8 cellular contexts compared by ENCODE assay signal in genomic region chr10:69061305-69062161, GRCh38. TPM values are rescaled to one million over a fixed set of nuclear protein-coding genes. Genes with fewer than 3 reads are reported as not detected.
A peak's percentile ranks its signal among the peaks of the same experiment; 100 is the strongest.
DNase-seq lines count a peak whose midpoint lies in the region; ATAC-seq, FAIRE-seq and TF ChIP-seq lines count a peak whose summit lies in the region.

No MANE protein-coding gene starts in this region.

- H3K4me3 Mint-ChIP-seq in IgD-negative memory B cell (peak overlapping the region; percentile 57 to 94 (median 80)), H9 (no peak overlapping the region)
- peak overlapping the region; percentile 62 for H3K4me3 Mint-ChIP-seq in activated CD4-positive, alpha-beta T cell treated with anti-CD3 and anti-CD28 coated beads, Interleukin-2, amount 10 ng/mL, durations not matched to agents 7 days and 5 days
- peak overlapping the region; percentile 76 for H3K4me3 Mint-ChIP-seq in natural killer cell treated with Interleukin-12 subunit alpha and Interleukin-12 subunit beta and Interleukin-15 and Interleukin-18, amount 100 ng/mL, for 72 hours

- H4K91ac ChIP-seq in H9 (ENCODE audit: insufficient read length, low read depth, low read length): no peak overlapping the region

- no peak overlapping the region for H4K8ac ChIP-seq in H9 (replicated peaks; ENCODE audit: insufficient read length, low read depth, low read length)

- H3K4me1 ChIP-seq in BLaER1 treated with 17β-estradiol and CSF1 and Interleukin-3, amounts not matched to agents 10 nM and 100 nM: peaks cover 69 to 98% (median 97%) of the 10 kb centered on the region in 10 experiments
- H3K4me1 ChIP-seq in H9 (ENCODE audit: insufficient read depth, low read length): no peaks in the 10 kb centered on the region

- no peaks in the 10 kb centered on the region for H3K9me3 ChIP-seq in BLaER1 treated with 17β-estradiol and CSF1 and Interleukin-3, amounts not matched to agents 10 nM and 100 nM (replicated peaks in 1 of 11)
- no peaks in the 10 kb centered on the region for H3K9me3 ChIP-seq in H9 (ENCODE audit: control insufficient read depth, low read depth, low read length)

- no peak for FAIRE-seq in D721Med (lab: Jason Lieb, UNC)

- H2BK12ac ChIP-seq in H9 (ENCODE audit: insufficient read length, low read depth, low read length): no peak overlapping the region

- no peak overlapping the region for H2BK15ac ChIP-seq in H9 (ENCODE audit: low read depth, low read length)

- H3K27ac Mint-ChIP-seq in IgD-negative memory B cell: peak overlapping the region in 2 of 3 donors; percentile 36 to 50
- H3K27ac Mint-ChIP-seq in activated CD4-positive, alpha-beta T cell treated with anti-CD3 and anti-CD28 coated beads, Interleukin-2, amount 10 ng/mL, durations not matched to agents 7 days and 5 days: peak overlapping the region; percentile 81
- H3K27ac Mint-ChIP-seq in natural killer cell treated with Interleukin-12 subunit alpha and Interleukin-12 subunit beta and Interleukin-15 and Interleukin-18, amount 100 ng/mL, for 72 hours: peak overlapping the region; percentile 81 to 89
- H3K27ac Mint-ChIP-seq in H9: no peak overlapping the region

- no peak overlapping the region for H3K4ac ChIP-seq in H9 (ENCODE audit: low read depth, low read length)

- no peaks in the 10 kb centered on the region for H3K23me2 ChIP-seq in H9 (ENCODE audit: insufficient read length, low read depth, low read length, poor library complexity, severe bottlenecking)

- H3K4me3 ChIP-seq in BLaER1 treated with 17β-estradiol and CSF1 and Interleukin-3, amounts not matched to agents 10 nM and 100 nM: peak overlapping the region in 9 of 10 experiments; percentile 31 to 63 (median 45); a peak in 19 of 20 replicates

- peaks cover 10 to 21% (median 18%) of the 10 kb centered on the region in 3 donors for H3K4me1 Mint-ChIP-seq in IgD-negative memory B cell
- peaks cover 52% of the 10 kb centered on the region for H3K4me1 Mint-ChIP-seq in activated CD4-positive, alpha-beta T cell treated with anti-CD3 and anti-CD28 coated beads, Interleukin-2, amount 10 ng/mL, durations not matched to agents 7 days and 5 days
- H3K4me1 Mint-ChIP-seq in natural killer cell treated with Interleukin-12 subunit alpha and Interleukin-12 subunit beta and Interleukin-15 and Interleukin-18, amount 100 ng/mL, for 72 hours (ENCODE audit: low read depth in 2 of 2): peaks cover 50 to 53% of the 10 kb centered on the region in 2 donors
- peaks cover 10 to 12% of the 10 kb centered on the region in 2 experiments for H3K4me1 Mint-ChIP-seq in H9

- H3K56ac ChIP-seq in H9 (ENCODE audit: insufficient read length, low read depth, low read length): no peak overlapping the region

- peak overlapping the region; percentile 83 to 96 (median 90) for H3K9ac ChIP-seq in BLaER1 treated with 17β-estradiol and CSF1 and Interleukin-3, amounts not matched to agents 10 nM and 100 nM
- no peak overlapping the region for H3K9ac ChIP-seq in H9 (ENCODE audit: extremely low read depth, insufficient read length, low read length)

- H3K9me3 Mint-ChIP-seq in IgD-negative memory B cell: no peaks in the 10 kb centered on the region
- H3K9me3 Mint-ChIP-seq in activated CD4-positive, alpha-beta T cell treated with anti-CD3 and anti-CD28 coated beads, Interleukin-2, amount 10 ng/mL, durations not matched to agents 7 days and 5 days: no peaks in the 10 kb centered on the region
- no peaks in the 10 kb centered on the region for H3K9me3 Mint-ChIP-seq in natural killer cell treated with Interleukin-12 subunit alpha and Interleukin-12 subunit beta and Interleukin-15 and Interleukin-18, amount 100 ng/mL, for 72 hours
- no peaks in the 10 kb centered on the region for H3K9me3 Mint-ChIP-seq in H9

- peak; percentile 47 for DNase-seq in activated CD4-positive, alpha-beta T cell treated with anti-CD3 and anti-CD28 coated beads, Interleukin-2, amount 10 ng/mL, durations not matched to agents 7 days and 5 days
- peak; percentile 73 for DNase-seq in natural killer cell treated with Interleukin-12 subunit alpha and Interleukin-12 subunit beta and Interleukin-15 and Interleukin-18, amount 100 ng/mL, for 72 hours (ENCODE audit: low spot score)
- no peak for DNase-seq in H9
- no peak for DNase-seq in D721Med (ENCODE audit: insufficient read length, low spot score)

- WGBS in H9 (ENCODE audit: extremely low coverage, insufficient read length, low lambda C conversion rate): no CpG with 5 or more reads among the region's 20 CpGs

- no peaks in the 10 kb centered on the region for H3K36me3 ChIP-seq in BLaER1 treated with 17β-estradiol and CSF1 and Interleukin-3, amounts not matched to agents 10 nM and 100 nM

- peak overlapping the region; percentile 88 to 98 (median 95) for H3K4me2 ChIP-seq in BLaER1 treated with 17β-estradiol and CSF1 and Interleukin-3, amounts not matched to agents 10 nM and 100 nM
- no peak overlapping the region for H3K4me2 ChIP-seq in H9 (ENCODE audit: insufficient read depth, insufficient read length, low read length)

- ATAC-seq in GM19372 (IDR thresholded peaks at IDR 0.05; ENCODE audit: low read depth, unreplicated experiment): peak; percentile 52
- ATAC-seq in esophagus mucosa: peak; percentile 68
- peak; percentile 68 to 71 for ATAC-seq in natural killer cell treated with Interleukin-12 subunit alpha and Interleukin-12 subunit beta and Interleukin-15 and Interleukin-18, amount 100 ng/mL, for 72 hours

- H2AK5ac ChIP-seq in H9 (ENCODE audit: insufficient read length, low read length): no peak overlapping the region

- no peak overlapping the region for H2BK5ac ChIP-seq in H9 (ENCODE audit: insufficient read length, low read length)

- no peaks in the 10 kb centered on the region for H3K27me3 Mint-ChIP-seq in IgD-negative memory B cell
- H3K27me3 Mint-ChIP-seq in activated CD4-positive, alpha-beta T cell treated with anti-CD3 and anti-CD28 coated beads, Interleukin-2, amount 10 ng/mL, durations not matched to agents 7 days and 5 days: no peaks in the 10 kb centered on the region
- no peaks in the 10 kb centered on the region for H3K27me3 Mint-ChIP-seq in natural killer cell treated with Interleukin-12 subunit alpha and Interleukin-12 subunit beta and Interleukin-15 and Interleukin-18, amount 100 ng/mL, for 72 hours
- peaks cover 13% of the 10 kb centered on the region for H3K27me3 Mint-ChIP-seq in H9 (ENCODE audit: low read depth)

- peak overlapping the region; percentile 95 to 99 (median 98) for H3K27ac ChIP-seq in BLaER1 treated with 17β-estradiol and CSF1 and Interleukin-3, amounts not matched to agents 10 nM and 100 nM
- no peak overlapping the region for H3K27ac ChIP-seq in H9 (ENCODE audit: insufficient read length, low read depth, low read length)

- no peak overlapping the region for H3T11ph ChIP-seq in H9 (ENCODE audit: low read length)

- no peak overlapping the region for H2BK20ac ChIP-seq in H9 (ENCODE audit: low read depth, low read length, poor library complexity, severe bottlenecking)

- TF ChIP-seq CTCF in H9 (conservative IDR thresholded peaks at IDR 0.05) (no peak), D721Med (IDR thresholded peaks at IDR 0.05; ENCODE audit: insufficient read depth, missing control alignments) (no peak)

- H3K27me3 ChIP-seq in BLaER1 treated with 17β-estradiol and CSF1 and Interleukin-3, amounts not matched to agents 10 nM and 100 nM: no peaks in the 10 kb centered on the region
- no peaks in the 10 kb centered on the region for H3K27me3 ChIP-seq in H9 (ENCODE audit: insufficient read depth, low read length)

- no peak overlapping the region for H2BK120ac ChIP-seq in H9 (ENCODE audit: low read depth, low read length, poor library complexity, severe bottlenecking)

- no peak overlapping the region for H3K18ac ChIP-seq in H9 (ENCODE audit: insufficient read length, low read depth, low read length)

- CTCF ChIA-PET in activated CD4-positive, alpha-beta T cell treated with anti-CD3 and anti-CD28 coated beads, Interleukin-2, amount 10 ng/mL, durations not matched to agents 7 days and 5 days (lab: Charles Lee): interaction anchor here (0.6 to 2.4 kb wide), 5 partner anchors 9 to 61 kb away, joined by 3 to 15 read pairs (median 3); no protein-coding TSS in a partner anchor

- H4K20me1 ChIP-seq in BLaER1 treated with 17β-estradiol and CSF1 and Interleukin-3, amounts not matched to agents 10 nM and 100 nM: no peaks in the 10 kb centered on the region
- H4K20me1 ChIP-seq in H9 (ENCODE audit: control insufficient read depth, insufficient read depth, insufficient read length): no peaks in the 10 kb centered on the region

- no peaks in the 10 kb centered on the region for H3K36me3 Mint-ChIP-seq in IgD-negative memory B cell
- no peaks in the 10 kb centered on the region for H3K36me3 Mint-ChIP-seq in activated CD4-positive, alpha-beta T cell treated with anti-CD3 and anti-CD28 coated beads, Interleukin-2, amount 10 ng/mL, durations not matched to agents 7 days and 5 days (ENCODE audit: low read depth)
- H3K36me3 Mint-ChIP-seq in natural killer cell treated with Interleukin-12 subunit alpha and Interleukin-12 subunit beta and Interleukin-15 and Interleukin-18, amount 100 ng/mL, for 72 hours: peaks cover 4% of the 10 kb centered on the region
- H3K36me3 Mint-ChIP-seq in H9 (ENCODE audit: insufficient read depth in 1 of 3, low read depth in 3 of 3): no peaks in the 10 kb centered on the region

- no peak overlapping the region for H4K5ac ChIP-seq in H9 (ENCODE audit: insufficient read length, low read depth, low read length)

- H3K79me2 ChIP-seq in H9 (ENCODE audit: insufficient read depth, low read length): no peaks in the 10 kb centered on the region

- no peak overlapping the region for H3K14ac ChIP-seq in H9 (ENCODE audit: insufficient read depth, low read length)

- no peaks in the 10 kb centered on the region for H3K79me1 ChIP-seq in H9 (ENCODE audit: insufficient read depth, low read depth, low read length, poor library complexity, severe bottlenecking)

- H3K23ac ChIP-seq in H9 (ENCODE audit: insufficient read length, low read depth, low read length): no peak overlapping the region

- H2AFZ ChIP-seq in H9 (ENCODE audit: low read length): no peak overlapping the region

- POLR2A ChIA-PET in activated CD4-positive, alpha-beta T cell treated with anti-CD3 and anti-CD28 coated beads, Interleukin-2, amount 10 ng/mL, durations not matched to agents 7 days and 5 days (lab: Charles Lee): no interaction called here

RNA-seq across cellular contexts. Expression of gene SRGN, which starts 26.4 kb away (rescaled TPM):
- polyA plus RNA-seq in IgD-negative memory B cell: 65.1 TPM
- 100 to 1,000 TPM; 174 to 192 TPM for total RNA-seq in activated CD4-positive, alpha-beta T cell treated with anti-CD3 and anti-CD28 coated beads, Interleukin-2, amount 10 ng/mL, durations not matched to agents 7 days and 5 days
- total RNA-seq in esophagus mucosa (7.9 TPM), H9 (2021) (not detected in 2 replicates)
- total RNA-seq in natural killer cell treated with Interleukin-12 subunit alpha and Interleukin-12 subunit beta and Interleukin-15 and Interleukin-18, amount 100 ng/mL, for 72 hours: 100 to 1,000 TPM; 268 to 486 TPM

Comparison
In these comparisons a context has a peak if more than half of its experiments do, and no peak if none do; other contexts are left out.
1. H3K27ac Mint-ChIP-seq: peak in IgD-negative memory B cell (2 of 3), activated CD4-positive, alpha-beta T cell treated with anti-CD3 and anti-CD28 coated beads, Interleukin-2, amount 10 ng/mL, durations not matched to agents 7 days and 5 days (single experiment) and natural killer cell treated with Interleukin-12 subunit alpha and Interleukin-12 subunit beta and Interleukin-15 and Interleukin-18, amount 100 ng/mL, for 72 hours (2 of 2); none in H9 (0 of 3).
2. H3K4me3 Mint-ChIP-seq: peak in IgD-negative memory B cell (4 of 4), activated CD4-positive, alpha-beta T cell treated with anti-CD3 and anti-CD28 coated beads, Interleukin-2, amount 10 ng/mL, durations not matched to agents 7 days and 5 days (single experiment) and natural killer cell treated with Interleukin-12 subunit alpha and Interleukin-12 subunit beta and Interleukin-15 and Interleukin-18, amount 100 ng/mL, for 72 hours (single experiment); none in H9 (0 of 2).
3. DNase-seq: peak in activated CD4-positive, alpha-beta T cell treated with anti-CD3 and anti-CD28 coated beads, Interleukin-2, amount 10 ng/mL, durations not matched to agents 7 days and 5 days (single experiment) and natural killer cell treated with Interleukin-12 subunit alpha and Interleukin-12 subunit beta and Interleukin-15 and Interleukin-18, amount 100 ng/mL, for 72 hours (single experiment); none in H9 (single experiment) and D721Med (single experiment).
4. RNA of gene SRGN, which starts 26.4 kb away (total RNA-seq): 268 to 486 TPM in natural killer cell treated with Interleukin-12 subunit alpha and Interleukin-12 subunit beta and Interleukin-15 and Interleukin-18, amount 100 ng/mL, for 72 hours and 174 to 192 TPM in activated CD4-positive, alpha-beta T cell treated with anti-CD3 and anti-CD28 coated beads, Interleukin-2, amount 10 ng/mL, durations not matched to agents 7 days and 5 days; 7.9 TPM in esophagus mucosa (single experiment) and not detected in H9; every median in the first group is over 10 times any median in the second.
5. Peak in every context shown above with its lines, with median percentiles within 50 percentile points of each other: ATAC-seq.